In the genomic region with DNA sequence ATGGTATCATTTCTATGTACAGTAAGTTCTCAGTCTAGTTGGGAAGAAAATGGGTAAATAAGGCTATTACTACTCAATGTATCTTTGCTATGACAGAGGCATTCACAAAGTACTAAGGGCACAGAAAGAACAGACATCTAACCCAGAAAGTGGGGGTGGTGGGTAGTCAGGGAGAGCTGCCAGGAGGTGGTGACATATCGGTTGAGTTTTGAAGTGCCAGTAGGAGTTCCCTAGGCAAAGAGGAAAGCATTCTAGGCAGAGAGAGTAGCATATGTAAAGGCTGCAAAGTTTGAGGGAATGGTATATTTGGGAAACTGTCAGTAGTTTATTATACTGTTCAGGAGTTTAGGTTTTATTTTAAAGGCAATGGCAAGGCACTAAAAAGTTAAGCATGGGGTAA, we compare ENCODE assay signal across 21 cellular contexts.
DNase-seq lines count a peak whose midpoint lies in the region; ATAC-seq, FAIRE-seq and TF ChIP-seq lines count a peak whose summit lies in the region.
"Had no signal": no experiment of that assay in that cellular context is flagged by ENCODE, and none has a peak within 500 bp of the region (broad histone marks: within the 10 kb centered on the region; RNA-seq: fewer than 3 reads in every experiment).

No MANE protein-coding gene starts in this region.

- H3K4me3 ChIP-seq in A549 = no peak overlapping the region
- H3K4me3 ChIP-seq in HEK293 (ENCODE audit: low read depth, low read length) = no peak overlapping the region
- no peak overlapping the region for H3K4me3 ChIP-seq in K562
- H3K4me3 ChIP-seq in osteoblast (ENCODE audit: insufficient read depth, low read length) = no peak overlapping the region
- H3K4me3 ChIP-seq: BLaER1 treated with 17β-estradiol and CSF1 and Interleukin-3, amounts not matched to agents 10 nM and 100 nM had no signal

- TF ChIP-seq CTCF in A549 (IDR thresholded peaks at IDR 0.05) (no peak), HEK293 (tag by site-specific recombination; IDR thresholded peaks at IDR 0.05) (no peak), K562 (IDR thresholded peaks at IDR 0.05 in 2 of 3, conservative IDR thresholded peaks at IDR 0.05 in 1 of 3; ENCODE audit: insufficient read depth in 2 of 3, low read depth in 1 of 3, low read length in 3 of 3) (no peak), osteoblast (IDR thresholded peaks at IDR 0.05; ENCODE audit: extremely low read depth, low read depth, low read length) (no peak)

- FAIRE-seq in A549 (lab: Jason Lieb, UNC) = no peak
- FAIRE-seq in K562 (lab: Jason Lieb, UNC) = no peak
- FAIRE-seq: A204.1, D721Med, G401.6, GM12891, GM19239 had no signal

- H3K27me3 ChIP-seq in K562 (ENCODE audit: control insufficient read depth in 2 of 2, insufficient read depth in 2 of 2, low read length in 2 of 2) (peaks cover 11 to 13% of the 10 kb centered on the region in 2 experiments), osteoblast (ENCODE audit: insufficient read depth, low read length) (peaks cover 4% of the 10 kb centered on the region)
- H3K27me3 ChIP-seq: BLaER1 treated with 17β-estradiol and CSF1 and Interleukin-3, amounts not matched to agents 10 nM and 100 nM had no signal

- POLR2A ChIA-PET in A549 (lab: Yijun Ruan, JAX) (no interaction called here), HEK293 (lab: Yijun Ruan, JAX) (no interaction called here), K562 (lab: Yijun Ruan, JAX) (no interaction called here)

- H3K4me2 ChIP-seq in A549 (no peak overlapping the region), K562 (ENCODE audit: insufficient read depth, low read length) (no peak overlapping the region), osteoblast (ENCODE audit: insufficient read depth, low read length) (no peak overlapping the region)
- H3K4me2 ChIP-seq: BLaER1 treated with 17β-estradiol and CSF1 and Interleukin-3, amounts not matched to agents 10 nM and 100 nM had no signal

- TF ChIP-seq RAD21 in A549 (conservative IDR thresholded peaks at IDR 0.05 in 1 of 2, IDR thresholded peaks at IDR 0.05 in 1 of 2) (no peak), K562 (CRISPR knock-in tag; conservative IDR thresholded peaks at IDR 0.05 in 1 of 2, IDR thresholded peaks at IDR 0.05 in 1 of 2) (no peak)

- H3K9ac ChIP-seq in K562 (ENCODE audit: insufficient read depth in 1 of 2, low read depth in 2 of 2, low read length in 2 of 2) = no peak overlapping the region
- H3K9ac ChIP-seq: BLaER1 treated with 17β-estradiol and CSF1 and Interleukin-3, amounts not matched to agents 10 nM and 100 nM had no signal

- intact Hi-C loops in K562 (cut with micrococcal nuclease) = loop anchor here (2.0 kb wide), 1 partner anchor 141 kb away; no protein-coding TSS in a partner anchor

- 48% methylated on average over 1 of the region's 1 CpG for WGBS in A549 (ENCODE audit: missing lambda C conversion rate)
- 0% methylated on average over 1 of the region's 1 CpG for WGBS in K562 (ENCODE audit: insufficient coverage, low coverage, missing lambda C conversion rate)

- CTCF ChIA-PET in A549 (lab: Yijun Ruan, JAX) = interaction anchor here (1.4 to 1.6 kb wide), 4 partner anchors 9 to 76 kb away, joined by 3 to 4 read pairs (median 4); no protein-coding TSS in a partner anchor
- CTCF ChIA-PET in HEK293 (lab: Yijun Ruan, JAX) = no interaction called here
- CTCF ChIA-PET in K562 (lab: Yijun Ruan, JAX; ENCODE audit: low intra/inter-chr PET ratio) = no interaction called here

- H3K36me3 ChIP-seq in HEK293 (ENCODE audit: control insufficient read depth in 2 of 2, insufficient read depth in 1 of 2, low read length in 2 of 2) (no peaks in the 10 kb centered on the region), K562 (ENCODE audit: control insufficient read depth, insufficient read depth, low read length) (no peaks in the 10 kb centered on the region), osteoblast (ENCODE audit: insufficient read depth, low read length) (no peaks in the 10 kb centered on the region)
- H3K36me3 ChIP-seq: BLaER1 treated with 17β-estradiol and CSF1 and Interleukin-3, amounts not matched to agents 10 nM and 100 nM had no signal

- no peak for TF ChIP-seq POLR2A in A549 (IDR thresholded peaks at IDR 0.05; ENCODE audit: low read length)
- TF ChIP-seq POLR2A in K562 (conservative IDR thresholded peaks at IDR 0.05) = no peak

- H4K20me1 ChIP-seq in K562 (replicated peaks; ENCODE audit: control insufficient read depth, insufficient read depth, low read length) = no peaks in the 10 kb centered on the region
- no peaks in the 10 kb centered on the region for H4K20me1 ChIP-seq in osteoblast (ENCODE audit: insufficient read depth, low read length)
- H4K20me1 ChIP-seq: BLaER1 treated with 17β-estradiol and CSF1 and Interleukin-3, amounts not matched to agents 10 nM and 100 nM had no signal

- H3K27ac ChIP-seq in A549 (no peak overlapping the region), HEK293 (ENCODE audit: extremely low read depth, low read depth, low read length) (no peak overlapping the region), K562 (ENCODE audit: extremely low read depth, low read depth, low read length) (no peak overlapping the region), osteoblast (ENCODE audit: low read depth, low read length) (no peak overlapping the region)
- H3K27ac ChIP-seq: BLaER1 treated with 17β-estradiol and CSF1 and Interleukin-3, amounts not matched to agents 10 nM and 100 nM; C4-2B had no signal

- no peak for DNase-seq in A549 (ENCODE audit: low read depth in 1 of 2, low spot score in 1 of 2)
- no peak for DNase-seq in K562 (ENCODE audit: extremely low read depth in 1 of 4, low spot score in 3 of 4)
- DNase-seq in SIG-M5 treated with dmso at 0.1 percent for 504 hours (lab: John Stamatoyannopoulos, UW; ENCODE audit: unreplicated experiment) = no peak
- no peak for DNase-seq in osteoblast (ENCODE audit: insufficient read length, low spot score, missing footprints)
- DNase-seq: 8988T; AML-193; Caco-2; Calu3; CD4-positive, alpha-beta T cell; CD8-positive, alpha-beta T cell; DMS79 treated with DMSO at 0.1 percent for 48 hours; GF-D8 had no signal

- H3K4me1 ChIP-seq in A549 (no peaks in the 10 kb centered on the region), HEK293 (ENCODE audit: control insufficient read depth, insufficient read depth, low read length) (no peaks in the 10 kb centered on the region), K562 (replicated peaks in 1 of 2; ENCODE audit: control insufficient read depth in 2 of 2, insufficient read depth in 2 of 2, low read length in 2 of 2) (no peaks in the 10 kb centered on the region), osteoblast (ENCODE audit: insufficient read depth, low read length) (no peaks in the 10 kb centered on the region)
- H3K4me1 ChIP-seq: BLaER1 treated with 17β-estradiol and CSF1 and Interleukin-3, amounts not matched to agents 10 nM and 100 nM had no signal

- BruUV-seq in K562 (replicated peaks; lab: Mats Ljungman, UMichigan) = no TSS peak

- in situ Hi-C loops in K562 (cut with MboI) = no loop called here

- H3K9me3 ChIP-seq in A549 = no peaks in the 10 kb centered on the region
- no peaks in the 10 kb centered on the region for H3K9me3 ChIP-seq in HEK293 (ENCODE audit: control insufficient read depth, insufficient read depth, low read depth, low read length)
- H3K9me3 ChIP-seq in K562 (replicated peaks; ENCODE audit: control insufficient read depth, insufficient read depth, low read depth, low read length) = no peaks in the 10 kb centered on the region
- no peaks in the 10 kb centered on the region for H3K9me3 ChIP-seq in osteoblast (ENCODE audit: low read depth, low read length)
- H3K9me3 ChIP-seq: BLaER1 treated with 17β-estradiol and CSF1 and Interleukin-3, amounts not matched to agents 10 nM and 100 nM; Caco-2 had no signal

- ATAC-seq in A549 = no peak
- ATAC-seq in K562 = no peak
- no peak for ATAC-seq in HG03097 (IDR thresholded peaks at IDR 0.05; ENCODE audit: low FRiP score, unreplicated experiment)
- ATAC-seq: CD8-positive, alpha-beta T cell had no signal

- no peaks in the 10 kb centered on the region for H3K79me2 ChIP-seq in K562 (ENCODE audit: control insufficient read depth, insufficient read depth, low read length)
- H3K79me2 ChIP-seq in osteoblast (ENCODE audit: insufficient read depth, low read length) = no peaks in the 10 kb centered on the region

- H3K9me1 ChIP-seq in K562 (ENCODE audit: control insufficient read depth, insufficient read depth, low read length) = no peaks in the 10 kb centered on the region

- H2AFZ ChIP-seq in K562 (ENCODE audit: low read depth, low read length) (no peak overlapping the region), osteoblast (ENCODE audit: low read length) (no peak overlapping the region)

- no peak for TF ChIP-seq EP300 in A549 (IDR thresholded peaks at IDR 0.05)
- no peak for TF ChIP-seq EP300 in K562 (IDR thresholded peaks at IDR 0.05; ENCODE audit: low read length)

TF ChIP-seq in A549, 52 proteins besides CTCF, POLR2A, EP300 and RAD21:
- TF ChIP-seq HOXB13 (CRISPR knock-in tag; IDR thresholded peaks at IDR 0.05; ENCODE audit: low read depth) = no peak
- TF ChIP-seq ZFP36 (IDR thresholded peaks at IDR 0.05; ENCODE audit: borderline replicate concordance, partially characterized antibody) = peak; percentile 15
- no peak for TF ChIP-seq TFCP2L1 (CRISPR knock-in tag; IDR thresholded peaks at IDR 0.05)
- no peak for TF ChIP-seq HOXA7 (CRISPR knock-in tag; IDR thresholded peaks at IDR 0.05)
- TF ChIP-seq RCOR1 (IDR thresholded peaks at IDR 0.05; ENCODE audit: low read depth, low read length) = no peak

TF ChIP-seq in K562, 482 proteins besides CTCF, POLR2A, EP300 and RAD21:
- TF ChIP-seq ZFP36 (IDR thresholded peaks at IDR 0.05; ENCODE audit: low read depth, low read length, partially characterized antibody) = peak; percentile 75
- no peak for TF ChIP-seq ZNF24 (IDR thresholded peaks at IDR 0.05)
- TF ChIP-seq HNRNPUL1 (IDR thresholded peaks at IDR 0.05; ENCODE audit: low read length) = no peak
